ENCODE assay signal across 1 cellular context in genomic region chr17:81991684-81992513, GRCh38.
TF ChIP-seq lines count a peak whose summit lies in the region.

No MANE protein-coding gene starts in this region.

TF ChIP-seq in HepG2, 621 proteins besides CTCF, POLR2A, EP300 and RAD21 (continued from another document and continues in another):
- TF ChIP-seq SP4 (CRISPR knock-in tag; IDR thresholded peaks at IDR 0.05) (peak; percentile 74), AGO2 (optimal IDR thresholded peaks at IDR 0.05; ENCODE audit: low read depth, low read length) (no peak), MTF2 (CRISPR knock-in tag; IDR thresholded peaks at IDR 0.05; ENCODE audit: borderline replicate concordance) (peak; percentile 91), ZMYM3 (CRISPR knock-in tag; IDR thresholded peaks at IDR 0.05) (peak; percentile 77; the same call in 1 of the 2 replicates), SUZ12 (IDR thresholded peaks at IDR 0.05; ENCODE audit: low read depth, low read length) (no peak), ZNF558 (CRISPR knock-in tag; IDR thresholded peaks at IDR 0.05; ENCODE audit: borderline replicate concordance) (peak; percentile 68; the same call in 1 of the 2 replicates), ZNF362 (CRISPR knock-in tag; IDR thresholded peaks at IDR 0.05; ENCODE audit: borderline replicate concordance) (no peak), ZBED4 (CRISPR knock-in tag; IDR thresholded peaks at IDR 0.05; ENCODE audit: borderline replicate concordance) (peak; percentile 77), KAT8 (CRISPR knock-in tag; IDR thresholded peaks at IDR 0.05) (peak; percentile 88), FOSL2 (CRISPR knock-in tag; IDR thresholded peaks at IDR 0.05) (peak; percentile 85), AKNA (CRISPR knock-in tag; IDR thresholded peaks at IDR 0.05; ENCODE audit: borderline replicate concordance) (peak; percentile 73; the same call in 1 of the 2 replicates), DDIT3 (CRISPR knock-in tag; IDR thresholded peaks at IDR 0.05) (no peak), ZSCAN21 (CRISPR knock-in tag; IDR thresholded peaks at IDR 0.05; ENCODE audit: borderline replicate concordance) (peak; percentile 54; the same call in 1 of the 2 replicates), ZBTB8A (CRISPR knock-in tag; IDR thresholded peaks at IDR 0.05; ENCODE audit: borderline replicate concordance, low read depth) (no peak), ZNF598 (CRISPR knock-in tag; IDR thresholded peaks at IDR 0.05; ENCODE audit: borderline replicate concordance) (no peak), RARA (CRISPR knock-in tag; IDR thresholded peaks at IDR 0.05) (peak; percentile 65), ZFP41 (CRISPR knock-in tag; IDR thresholded peaks at IDR 0.05; ENCODE audit: borderline replicate concordance) (peak; percentile 49; the same call in 1 of the 2 replicates), PHF8 (CRISPR knock-in tag; IDR thresholded peaks at IDR 0.05) (peak; percentile 62), FUBP1 (CRISPR knock-in tag; IDR thresholded peaks at IDR 0.05; ENCODE audit: borderline replicate concordance) (0 out of 2 replicates have a peak, but pooled peaks have one; percentile 43), MAFK (conservative IDR thresholded peaks at IDR 0.05 in 1 of 2, IDR thresholded peaks at IDR 0.05 in 1 of 2; ENCODE audit: low read length in 2 of 2) (0 out of 4 replicates have a peak, but pooled peaks have one; percentile 4 to 10), NR3C1 (CRISPR knock-in tag; IDR thresholded peaks at IDR 0.05) (peak; percentile 52; the same call in 1 of the 2 replicates), NCOA5 (CRISPR knock-in tag; IDR thresholded peaks at IDR 0.05) (no peak), CBX5 (CRISPR knock-in tag; IDR thresholded peaks at IDR 0.05; ENCODE audit: borderline replicate concordance) (peak; percentile 95), RBM39 (IDR thresholded peaks at IDR 0.05; ENCODE audit: low read depth, low read length, poor library complexity, severe bottlenecking) (peak; percentile 78), CAMTA2 (CRISPR knock-in tag; IDR thresholded peaks at IDR 0.05; ENCODE audit: borderline replicate concordance) (no peak), ZNF543 (CRISPR knock-in tag; IDR thresholded peaks at IDR 0.05) (peak; percentile 86), ARNT2 (CRISPR knock-in tag; IDR thresholded peaks at IDR 0.05; ENCODE audit: low read depth) (peak; percentile 93), MAZ (IDR thresholded peaks at IDR 0.05; ENCODE audit: borderline replicate concordance, low read depth, low read length) (peak; percentile 82), MAZ (CRISPR knock-in tag; IDR thresholded peaks at IDR 0.05; ENCODE audit: low read depth) (peak; percentile 97), RELA (CRISPR knock-in tag; IDR thresholded peaks at IDR 0.05) (peak; percentile 83; the same call in 1 of the 2 replicates), GTF2F1 (IDR thresholded peaks at IDR 0.05; ENCODE audit: low read length) (no peak), GZF1 (CRISPR knock-in tag; IDR thresholded peaks at IDR 0.05) (no peak), RFX3 (CRISPR knock-in tag; IDR thresholded peaks at IDR 0.05) (no peak), ZNF652 (CRISPR knock-in tag; IDR thresholded peaks at IDR 0.05; ENCODE audit: borderline replicate concordance, low read depth) (peak; percentile 32; the same call in 1 of the 2 replicates), NFE2L1 (CRISPR knock-in tag; IDR thresholded peaks at IDR 0.05; ENCODE audit: borderline replicate concordance) (no peak), ZHX1 (CRISPR knock-in tag; IDR thresholded peaks at IDR 0.05; ENCODE audit: low read depth) (peak; percentile 66; the same call in 1 of the 2 replicates), SYNCRIP (IDR thresholded peaks at IDR 0.05; ENCODE audit: insufficient read depth, low read depth, low read length) (no peak), EED (CRISPR knock-in tag; IDR thresholded peaks at IDR 0.05) (no peak; the same call in none of the 2 replicates), YY1 (IDR thresholded peaks at IDR 0.05; ENCODE audit: insufficient read depth, insufficient replicate concordance, low read depth, low read length) (peak; percentile 68), TP53 (CRISPR knock-in tag; conservative IDR thresholded peaks at IDR 0.05) (peak; percentile 33), ZNF142 (CRISPR knock-in tag; IDR thresholded peaks at IDR 0.05) (peak; percentile 80; the same call in 1 of the 2 replicates)
